ENCODE assay signal across 8 cellular contexts in genomic region chr21:44133708-44134057, GRCh38. TPM values are rescaled to one million over a fixed set of nuclear protein-coding genes. Genes with fewer than 3 reads are reported as not detected.
DNase-seq lines count a peak whose midpoint lies in the region; ATAC-seq, FAIRE-seq and TF ChIP-seq lines count a peak whose summit lies in the region.
"Not testable (repeated sequence)": the region's sequence is repeated elsewhere in the genome, so short reads cannot be mapped to it uniquely, and the experiment has no call there.

No MANE protein-coding gene starts in this region.

- H2AFZ ChIP-seq in HCT116 (ENCODE audit: low read depth, low read length, poor library complexity, severe bottlenecking): not testable (repeated sequence)

- in situ Hi-C loops in astrocyte of the cerebellum (cut with HindIII; ENCODE audit: low sequenced_read_pairs): not testable (repeated sequence)

- not testable (repeated sequence) for H3K27me3 ChIP-seq in HCT116 (ENCODE audit: insufficient read depth, low read length)

- TF ChIP-seq POLR2A in A549 (IDR thresholded peaks at IDR 0.05; ENCODE audit: low read length); HCT116 (IDR thresholded peaks at IDR 0.05; ENCODE audit: borderline replicate concordance, extremely low read depth, insufficient read depth, insufficient read length): not testable (repeated sequence)

- not testable (repeated sequence) for H3K4me3 ChIP-seq in A549, mucosa of descending colon
- H3K4me3 ChIP-seq in HCT116 (replicated peaks in 1 of 2; ENCODE audit: low read depth in 1 of 2, low read length in 2 of 2): peak overlapping the region; percentile 31 to 40; a peak in 3 of 4 replicates
- H3K4me3 ChIP-seq in SK-N-MC: peak overlapping the region; percentile 57; the same call in 1 of the 2 replicates
- H3K4me3 ChIP-seq in astrocyte of the cerebellum (ENCODE audit: low read depth, low read length): peak overlapping the region; percentile 30
- peak overlapping the region; percentile 36 for H3K4me3 ChIP-seq in fibroblast of villous mesenchyme (ENCODE audit: low read depth, low read length)

- H4K20me1 ChIP-seq in HCT116 (ENCODE audit: insufficient read depth): not testable (repeated sequence)

- BruUV-seq in HCT116 (replicated peaks; lab: Mats Ljungman, UMichigan): not testable (repeated sequence)

- H3K4me1 ChIP-seq in A549; HCT116 (ENCODE audit: control insufficient read depth in 1 of 2, insufficient read depth in 2 of 2, low read length in 2 of 2); mucosa of descending colon (ENCODE audit: low read depth): not testable (repeated sequence)

- RAD21 ChIA-PET in HCT116 (lab: Charles Lee; ENCODE audit: low non-redundant PET in 1 of 2, low total read pairs in 2 of 2, uncharacterized antibody in 2 of 2, unreplicated experiment in 2 of 2): not testable (repeated sequence)

- H3K9me2 ChIP-seq in HCT116 (ENCODE audit: insufficient read depth): not testable (repeated sequence)

- H3K27ac ChIP-seq in A549; HCT116 (ENCODE audit: low read depth, low read length); SK-N-MC: not testable (repeated sequence)

- intact Hi-C loops in HCT116 (cut with micrococcal nuclease); mucosa of descending colon (cut with DNase I, micrococcal nuclease): not testable (repeated sequence)

- TF ChIP-seq CTCF in A549 (IDR thresholded peaks at IDR 0.05); HCT116 (IDR thresholded peaks at IDR 0.05 in 2 of 3, conservative IDR thresholded peaks at IDR 0.05 in 1 of 3; ENCODE audit: borderline replicate concordance in 1 of 3, insufficient read depth in 1 of 3, low read depth in 2 of 3, low read length in 2 of 3); astrocyte of the cerebellum (IDR thresholded peaks at IDR 0.05; ENCODE audit: low read depth, low read length, missing control alignments); fibroblast of villous mesenchyme (IDR thresholded peaks at IDR 0.05; ENCODE audit: insufficient read depth, low read depth, low read length); mucosa of descending colon (IDR thresholded peaks at IDR 0.05): not testable (repeated sequence)

- H3K79me2 ChIP-seq in HCT116 (ENCODE audit: insufficient read depth, low read length): not testable (repeated sequence)

- ATAC-seq in A549 (peak; percentile 30; a peak in 4 of 6 replicates), GM18502 (IDR thresholded peaks at IDR 0.05; ENCODE audit: poor library complexity, unreplicated experiment) (peak; percentile 21), HCT116 (peak; percentile 46), HG03097 (IDR thresholded peaks at IDR 0.05; ENCODE audit: low FRiP score, unreplicated experiment) (peak; percentile 9), mucosa of descending colon (peak; percentile 2)

- not testable (repeated sequence) for FAIRE-seq in A549 (lab: Jason Lieb, UNC)

- not testable (repeated sequence) for H3K9me3 ChIP-seq in A549; HCT116 (ENCODE audit: control insufficient read depth in 1 of 2, insufficient read depth in 1 of 2, low read depth in 1 of 2, low read length in 2 of 2); SK-N-MC (ENCODE audit: low read depth, low read length); mucosa of descending colon

- H3K36me3 ChIP-seq in HCT116 (ENCODE audit: control insufficient read depth in 1 of 2, insufficient read depth in 2 of 2, low read length in 2 of 2); SK-N-MC (ENCODE audit: insufficient read depth, low read length); mucosa of descending colon (ENCODE audit: low read depth): not testable (repeated sequence)

- H3K4me2 ChIP-seq in A549; HCT116 (ENCODE audit: low read length): not testable (repeated sequence)

- peak overlapping the region; percentile 32; the same call in 1 of the 2 replicates for H3K9ac ChIP-seq in HCT116 (ENCODE audit: low read length)
- H3K9ac ChIP-seq in SK-N-MC (ENCODE audit: insufficient read length): not testable (repeated sequence)

- POLR2A ChIA-PET in A549 (lab: Yijun Ruan, JAX); HCT116 (lab: Charles Lee): not testable (repeated sequence)

- not testable (repeated sequence) for TF ChIP-seq RAD21 in A549 (conservative IDR thresholded peaks at IDR 0.05 in 1 of 2, IDR thresholded peaks at IDR 0.05 in 1 of 2); HCT116 (IDR thresholded peaks at IDR 0.05; ENCODE audit: low read depth)

- not testable (repeated sequence) for TF ChIP-seq EP300 in A549 (IDR thresholded peaks at IDR 0.05)

- no CpG with 5 or more reads among the region's 35 CpGs for WGBS in A549 (ENCODE audit: missing lambda C conversion rate)

- CTCF ChIA-PET in A549 (lab: Yijun Ruan, JAX); HCT116 (lab: Charles Lee): not testable (repeated sequence)

- DNase-seq in A549 (ENCODE audit: low read depth in 1 of 2, low spot score in 1 of 2); HCT116 (ENCODE audit: low read depth, low spot score); SK-N-MC (ENCODE audit: low read depth, low spot score); astrocyte of the cerebellum (ENCODE audit: low read depth); fibroblast of villous mesenchyme (ENCODE audit: low read depth); mucosa of descending colon: not testable (repeated sequence)

RNA-seq across cellular contexts. Expression of gene GATD3, which starts 0.2 kb away (rescaled TPM):
- polyA plus RNA-seq in A549 (2011; rRNA removed) (6.8 and 7.0 TPM in 2 replicates), A549 (2017; fragmentation: RNase III; extraction: RNeasy Plus Mini Kit Qiagen cat#74134 plus additional on column Dnase treatment) (6.1 to 7.9 TPM (median 7.3 TPM) in 3 replicates)
- polyA plus RNA-seq in A549 (2012; cell fraction: cytosol; rRNA removed): 5.3 and 9.8 TPM in 2 replicates
- 12.4 and 15.7 TPM in 2 replicates for polyA plus RNA-seq in A549 (2012; cell fraction: nucleus; rRNA removed)
- polyA minus RNA-seq in A549 (2011; rRNA and poly(A)+ RNA removed): 7.3 and 12.1 TPM in 2 replicates
- total RNA-seq in HCT116 (2021; ENCODE audit: unreplicated experiment) (40.7 TPM), fibroblast of villous mesenchyme (34.8 and 52.7 TPM in 2 replicates), mucosa of descending colon (10 to 100 TPM in 2 of 3 donors, 1 to 10 TPM in 1; 7.1 to 12.2 (median 10.3) TPM)
- polyA plus RNA-seq in HCT116 (2012): 36.5 and 46.3 TPM in 2 replicates

RNA-seq across cellular contexts. Expression of gene PWP2, which starts 26.5 kb away (rescaled TPM):
- polyA plus RNA-seq in A549 (2011; rRNA removed) (3.0 and 5.8 TPM in 2 replicates), A549 (2017; fragmentation: RNase III; extraction: RNeasy Plus Mini Kit Qiagen cat#74134 plus additional on column Dnase treatment) (8.7 to 10.7 TPM (median 9.8 TPM) in 3 replicates)
- 1.6 and 3.0 TPM in 2 replicates for polyA plus RNA-seq in A549 (2012; cell fraction: cytosol; rRNA removed)
- 7.9 and 8.8 TPM in 2 replicates for polyA plus RNA-seq in A549 (2012; cell fraction: nucleus; rRNA removed)
- polyA minus RNA-seq in A549 (2011; rRNA and poly(A)+ RNA removed): 0.73 and 8.7 TPM in 2 replicates
- total RNA-seq in HCT116 (2021; ENCODE audit: unreplicated experiment) (43.1 TPM), fibroblast of villous mesenchyme (13.5 and 31.5 TPM in 2 replicates), mucosa of descending colon (10 to 100 TPM in 1 of 3 donors, 1 to 10 TPM in 2; 3.0 to 10.4 (median 4.5) TPM)
- 21.0 and 26.6 TPM in 2 replicates for polyA plus RNA-seq in HCT116 (2012)
